6 cellular contexts compared by ENCODE assay signal in genomic region chr15:40872791-40873526, GRCh38. TPM values are rescaled to one million over a fixed set of nuclear protein-coding genes. Genes with fewer than 3 reads are reported as not detected.
DNase-seq lines count a peak whose midpoint lies in the region; ATAC-seq and TF ChIP-seq lines count a peak whose summit lies in the region.

No MANE protein-coding gene starts in this region.

- DNase-seq in activated CD4-positive, alpha-beta T cell treated with anti-CD3 and anti-CD28 coated beads for 36 hours: no peak
- DNase-seq in activated CD4-positive, alpha-beta T cell treated with anti-CD3 and anti-CD28 coated beads for 4 hours: no peak
- DNase-seq in smooth muscle cell (lab: John Stamatoyannopoulos, UW; ENCODE audit: unreplicated experiment) (no peak), NCI-H345 treated with DMSO at 0.1 percent for 48 hours (lab: John Stamatoyannopoulos, UW; ENCODE audit: unreplicated experiment) (no peak), NCI-H2227 (lab: John Stamatoyannopoulos, UW; ENCODE audit: unreplicated experiment) (no peak)

- no peak overlapping the region for H3K9ac ChIP-seq in smooth muscle cell (ENCODE audit: low read depth)

- H4K20me1 ChIP-seq in smooth muscle cell (ENCODE audit: low read depth): no peaks in the 10 kb centered on the region

- H3K36me3 Mint-ChIP-seq in activated CD4-positive, alpha-beta T cell treated with anti-CD3 and anti-CD28 coated beads for 36 hours (ENCODE audit: low read depth): no peaks in the 10 kb centered on the region
- H3K36me3 Mint-ChIP-seq in dendritic cell treated with granulocyte-macrophage colony-stimulating factor and Interleukin-4, amounts not matched to agents 40 ng/mL and 50 ng/mL, for 4 days (ENCODE audit: low read depth): no peaks in the 10 kb centered on the region

- peak overlapping the region; percentile 90 for H3K27ac ChIP-seq in smooth muscle cell (ENCODE audit: low read depth)

- POLR2A ChIA-PET in activated CD4-positive, alpha-beta T cell treated with anti-CD3 and anti-CD28 coated beads for 36 hours (lab: Charles Lee): interaction anchor here (1.2 kb wide), 1 partner anchor 14 kb away, joined by 5 read pairs; no protein-coding TSS in a partner anchor

- peaks cover 3% of the 10 kb centered on the region for H3K27me3 Mint-ChIP-seq in activated CD4-positive, alpha-beta T cell treated with anti-CD3 and anti-CD28 coated beads for 36 hours
- H3K27me3 Mint-ChIP-seq in dendritic cell treated with granulocyte-macrophage colony-stimulating factor and Interleukin-4, amounts not matched to agents 40 ng/mL and 50 ng/mL, for 4 days: peaks cover 42% of the 10 kb centered on the region

- H3F3A ChIP-seq in smooth muscle cell (ENCODE audit: low read depth): no peaks in the 10 kb centered on the region

- H3K4me3 ChIP-seq in smooth muscle cell: peak overlapping the region; percentile 75

- CTCF ChIA-PET in activated CD4-positive, alpha-beta T cell treated with anti-CD3 and anti-CD28 coated beads for 36 hours (lab: Charles Lee): interaction anchor here (0.5 to 4.0 kb wide), 12 partner anchors 11 to 358 kb away, joined by 3 to 36 read pairs (median 3); partner anchors contain the start of genes CHP1, EXD1, SPINT1 and VPS18

- H3K4me1 Mint-ChIP-seq in activated CD4-positive, alpha-beta T cell treated with anti-CD3 and anti-CD28 coated beads for 36 hours: peaks cover 21% of the 10 kb centered on the region
- H3K4me1 Mint-ChIP-seq in dendritic cell treated with granulocyte-macrophage colony-stimulating factor and Interleukin-4, amounts not matched to agents 40 ng/mL and 50 ng/mL, for 4 days (ENCODE audit: low read depth): peaks cover 20% of the 10 kb centered on the region

- intact Hi-C loops in activated CD4-positive, alpha-beta T cell treated with anti-CD3 and anti-CD28 coated beads for 36 hours (cut with DNase I, micrococcal nuclease): no loop called here
- intact Hi-C loops in dendritic cell treated with granulocyte-macrophage colony-stimulating factor and Interleukin-4, amounts not matched to agents 40 ng/mL and 50 ng/mL, for 4 days (cut with micrococcal nuclease): no loop called here

- no peaks in the 10 kb centered on the region for H3K36me3 ChIP-seq in smooth muscle cell (ENCODE audit: low read depth)

- H3K27me3 ChIP-seq in smooth muscle cell (ENCODE audit: low read depth): peaks cover 21% of the 10 kb centered on the region

- no peak overlapping the region for H3K27ac Mint-ChIP-seq in activated CD4-positive, alpha-beta T cell treated with anti-CD3 and anti-CD28 coated beads for 36 hours
- no peak overlapping the region for H3K27ac Mint-ChIP-seq in dendritic cell treated with granulocyte-macrophage colony-stimulating factor and Interleukin-4, amounts not matched to agents 40 ng/mL and 50 ng/mL, for 4 days

- no peaks in the 10 kb centered on the region for H3K9me3 Mint-ChIP-seq in activated CD4-positive, alpha-beta T cell treated with anti-CD3 and anti-CD28 coated beads for 36 hours (ENCODE audit: low read depth)
- no peaks in the 10 kb centered on the region for H3K9me3 Mint-ChIP-seq in dendritic cell treated with granulocyte-macrophage colony-stimulating factor and Interleukin-4, amounts not matched to agents 40 ng/mL and 50 ng/mL, for 4 days

- ATAC-seq in activated CD4-positive, alpha-beta T cell treated with anti-CD3 and anti-CD28 coated beads for 36 hours: no peak

- H2AFZ ChIP-seq in smooth muscle cell (ENCODE audit: low read depth): no peak overlapping the region

- peak overlapping the region; percentile 70 for H3K4me3 Mint-ChIP-seq in activated CD4-positive, alpha-beta T cell treated with anti-CD3 and anti-CD28 coated beads for 36 hours
- H3K4me3 Mint-ChIP-seq in dendritic cell treated with granulocyte-macrophage colony-stimulating factor and Interleukin-4, amounts not matched to agents 40 ng/mL and 50 ng/mL, for 4 days: peak overlapping the region; percentile 75

- no peaks in the 10 kb centered on the region for H3K9me3 ChIP-seq in smooth muscle cell (replicated peaks; ENCODE audit: low read depth)

- H3K4me2 ChIP-seq in smooth muscle cell: peak overlapping the region; percentile 98

- no peak for TF ChIP-seq CTCF in smooth muscle cell (IDR thresholded peaks at IDR 0.05; ENCODE audit: borderline replicate concordance, insufficient read depth, poor library complexity, severe bottlenecking)

- 84% methylated on average over 27 of the region's 27 CpGs for WGBS in smooth muscle cell (ENCODE audit: low lambda C conversion rate)

- no peaks in the 10 kb centered on the region for H3K79me2 ChIP-seq in smooth muscle cell (ENCODE audit: low read depth)

- no peaks in the 10 kb centered on the region for H3K4me1 ChIP-seq in smooth muscle cell (ENCODE audit: low read depth)

RNA-seq across cellular contexts. Expression of gene RHOV, which starts 1.1 kb away (rescaled TPM):
- under 1 TPM; 0.25 to 0.41 TPM for total RNA-seq in activated CD4-positive, alpha-beta T cell treated with anti-CD3 and anti-CD28 coated beads for 36 hours
- total RNA-seq in smooth muscle cell: 2.9 and 3.3 TPM in 2 replicates
- polyA plus RNA-seq in smooth muscle cell: 3.0 and 10.3 TPM in 2 replicates

RNA-seq across cellular contexts. Expression of gene VPS18, which starts 21.3 kb away (rescaled TPM):
- 1 to 10 TPM; 6.2 TPM for total RNA-seq in activated CD4-positive, alpha-beta T cell treated with anti-CD3 and anti-CD28 coated beads for 36 hours
- total RNA-seq in smooth muscle cell: 14.2 and 15.4 TPM in 2 replicates
- 17.2 and 24.4 TPM in 2 replicates for polyA plus RNA-seq in smooth muscle cell

RNA-seq across cellular contexts. Expression of gene SPINT1, which starts 29.1 kb away (rescaled TPM):
- total RNA-seq in activated CD4-positive, alpha-beta T cell treated with anti-CD3 and anti-CD28 coated beads for 36 hours: 1 to 10 TPM; 8.5 to 8.9 TPM
- total RNA-seq in smooth muscle cell: 47.0 and 76.5 TPM in 2 replicates
- 50.2 and 140 TPM in 2 replicates for polyA plus RNA-seq in smooth muscle cell

RNA-seq across cellular contexts. Expression of gene PPP1R14D, which starts 44.5 kb away (rescaled TPM):
- not detected for total RNA-seq in activated CD4-positive, alpha-beta T cell treated with anti-CD3 and anti-CD28 coated beads for 36 hours
- not detected in 2 replicates for total RNA-seq in smooth muscle cell
- polyA plus RNA-seq in smooth muscle cell: not detected in 2 replicates

RNA-seq across cellular contexts. Expression of gene DLL4, which starts 56.2 kb away (rescaled TPM):
- total RNA-seq in activated CD4-positive, alpha-beta T cell treated with anti-CD3 and anti-CD28 coated beads for 36 hours: under 1 TPM; 0.18 to 0.30 TPM
- 0.04 TPM in 1 of 2 replicates, not detected in the other for total RNA-seq in smooth muscle cell
- 0.37 TPM in 1 of 2 replicates, not detected in the other for polyA plus RNA-seq in smooth muscle cell
